In the genomic region with DNA sequence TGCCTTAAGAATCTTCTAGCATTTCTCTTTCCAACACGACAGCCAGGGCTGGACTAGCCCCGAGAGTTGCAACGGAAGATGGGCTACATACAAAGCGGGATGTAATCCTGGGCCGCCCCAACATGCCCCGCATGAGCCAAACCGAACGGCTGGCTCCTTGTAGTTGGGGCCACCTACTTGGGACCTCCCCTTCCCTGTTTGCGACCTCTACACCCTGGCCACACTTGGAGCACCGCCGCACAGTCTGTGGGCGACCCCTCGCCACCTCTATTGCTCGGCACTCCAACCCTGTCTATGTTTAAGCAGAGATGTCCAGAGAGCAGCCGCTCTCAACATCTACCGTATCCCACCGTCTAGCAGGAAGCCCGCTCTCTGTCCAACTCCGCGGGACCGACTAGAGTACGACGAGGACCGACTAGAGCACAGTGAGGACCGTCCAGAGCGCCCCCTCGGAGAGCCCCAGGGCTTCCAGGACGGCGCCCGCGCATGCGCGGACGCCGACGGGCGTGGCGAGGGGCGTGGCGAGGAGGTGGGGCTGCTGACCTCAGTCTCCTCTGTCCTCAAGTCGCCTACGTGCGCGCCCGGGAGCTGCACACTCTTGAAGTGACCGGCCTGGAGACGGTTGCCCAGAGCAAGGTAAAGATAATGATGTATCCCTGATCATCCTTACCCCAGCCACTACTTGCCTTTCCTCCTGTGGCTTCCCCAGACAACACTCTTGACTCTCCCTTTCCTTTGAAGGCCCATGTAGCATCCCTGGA, we compare ENCODE assay signal across 8 cellular contexts. TPM values are rescaled to one million over a fixed set of nuclear protein-coding genes. Genes with fewer than 3 reads are reported as not detected.
A peak's percentile ranks its signal among the peaks of the same experiment; 100 is the strongest.
DNase-seq lines count a peak whose midpoint lies in the region; ATAC-seq lines count a peak whose summit lies in the region.

No MANE protein-coding gene starts in this region.

- H3K36me3 Mint-ChIP-seq in activated CD4-positive, alpha-beta memory T cell treated with anti-CD3 and anti-CD28 coated beads for 36 hours = no peaks in the 10 kb centered on the region

- H3K4me1 Mint-ChIP-seq in activated CD4-positive, alpha-beta memory T cell treated with anti-CD3 and anti-CD28 coated beads for 36 hours (ENCODE audit: low read depth) = peaks cover 41% of the 10 kb centered on the region

- no peaks in the 10 kb centered on the region for H3K4me1 ChIP-seq in ectodermal cell (ENCODE audit: control insufficient read depth, insufficient read depth, low read length)

- ATAC-seq in GM18502 (IDR thresholded peaks at IDR 0.05; ENCODE audit: poor library complexity, unreplicated experiment) = peak; percentile 86
- peak; percentile 85 for ATAC-seq in HG02981 (IDR thresholded peaks at IDR 0.05; ENCODE audit: unreplicated experiment)

- POLR2A ChIA-PET in activated CD4-positive, alpha-beta memory T cell treated with anti-CD3 and anti-CD28 coated beads for 36 hours (lab: Charles Lee) = interaction anchor here (1.0 to 1.7 kb wide), 5 partner anchors 9 to 46 kb away, joined by 3 to 12 read pairs (median 5); a partner anchor contains a TSS

- no peaks in the 10 kb centered on the region for H3K9me3 Mint-ChIP-seq in activated CD4-positive, alpha-beta memory T cell treated with anti-CD3 and anti-CD28 coated beads for 36 hours

- H3K27me3 Mint-ChIP-seq in activated CD4-positive, alpha-beta memory T cell treated with anti-CD3 and anti-CD28 coated beads for 36 hours = no peaks in the 10 kb centered on the region

- H3K27me3 ChIP-seq in ectodermal cell (ENCODE audit: control insufficient read depth, insufficient read depth, low read length, poor library complexity, severe bottlenecking) = peaks cover 30% of the 10 kb centered on the region

- H3K27ac Mint-ChIP-seq in activated CD4-positive, alpha-beta memory T cell treated with anti-CD3 and anti-CD28 coated beads for 36 hours = peak overlapping the region; percentile 79

- H3K27ac ChIP-seq in ectodermal cell (ENCODE audit: insufficient read depth, low read depth, low read length, poor library complexity, severe bottlenecking) = no peak overlapping the region

- peak overlapping the region; percentile 91 for H3K4me3 Mint-ChIP-seq in activated CD4-positive, alpha-beta memory T cell treated with anti-CD3 and anti-CD28 coated beads for 36 hours

- H3K4me3 ChIP-seq in ectodermal cell (ENCODE audit: insufficient read depth, low read depth, low read length) = peak overlapping the region; percentile 12

- H3K36me3 ChIP-seq in ectodermal cell (ENCODE audit: control insufficient read depth, insufficient read depth, low read length) = no peaks in the 10 kb centered on the region

- DNase-seq in A172 (ENCODE audit: low spot score) = peak; percentile 42
- peak; percentile 82 for DNase-seq in NCI-H460 (ENCODE audit: extremely low read depth, low read depth)
- peak; percentile 92 for DNase-seq in activated CD4-positive, alpha-beta memory T cell treated with anti-CD3 and anti-CD28 coated beads for 36 hours
- peak; percentile 92 for DNase-seq in medulla oblongata (ENCODE audit: extremely low spot score)
- DNase-seq in stimulated activated CD8-positive, alpha-beta memory T cell treated with anti-CD3 and anti-CD28 coated beads, Interleukin-12 subunit alpha, Interleukin-12 subunit beta, amount 100 ng/mL, for 24 hours (ENCODE audit: extremely low read depth) = peak; percentile 31

- intact Hi-C loops in activated CD4-positive, alpha-beta memory T cell treated with anti-CD3 and anti-CD28 coated beads for 36 hours (cut with micrococcal nuclease) = loop anchor here (2.0 kb wide), 1 partner anchor 14 kb away; no protein-coding TSS in a partner anchor

- CTCF ChIA-PET in activated CD4-positive, alpha-beta memory T cell treated with anti-CD3 and anti-CD28 coated beads for 36 hours (lab: Charles Lee) = interaction anchor here (1.1 to 1.4 kb wide), 2 partner anchors 39 to 54 kb away, joined by 4 to 7 read pairs; no protein-coding TSS in a partner anchor

- 61% methylated on average over 47 of the region's 47 CpGs for WGBS in ectodermal cell, 2 experiments

- H3K9me3 ChIP-seq in ectodermal cell (ENCODE audit: control insufficient read depth, low read length) = no peaks in the 10 kb centered on the region

RNA-seq across cellular contexts. Expression of a gene that starts 32.3 kb away (rescaled TPM):
- 20.6 and 28.9 TPM in 2 replicates for total RNA-seq in A172 (2014; rRNA removed; shearing (Covaris generic))
- 50.1 and 58.2 TPM in 2 replicates for total RNA-seq in NCI-H460 (2014; rRNA removed; shearing (Covaris generic))
- polyA plus RNA-seq in NCI-H460 (2014; cell fraction: nucleus; rRNA removed) = 197 and 205 TPM in 2 replicates
- 100 to 1,000 TPM; 593 to 683 TPM for total RNA-seq in activated CD4-positive, alpha-beta memory T cell treated with anti-CD3 and anti-CD28 coated beads for 36 hours
- 40.3 TPM for polyA plus RNA-seq in ectodermal cell (2013, experiment 1 of 4)
- 49.6 TPM for polyA plus RNA-seq in ectodermal cell (2013, experiment 2 of 4)
- polyA plus RNA-seq in ectodermal cell (2013, experiment 3 of 4) = 17.1 TPM
- 14.7 TPM for polyA plus RNA-seq in ectodermal cell (2013, experiment 4 of 4)

RNA-seq across cellular contexts. Expression of a gene that starts 44.0 kb away (rescaled TPM):
- total RNA-seq in A172 (2014; rRNA removed; shearing (Covaris generic)) = 1,067 and 1,084 TPM in 2 replicates
- 1,855 and 2,221 TPM in 2 replicates for total RNA-seq in NCI-H460 (2014; rRNA removed; shearing (Covaris generic))
- polyA plus RNA-seq in NCI-H460 (2014; cell fraction: nucleus; rRNA removed) = 153 and 329 TPM in 2 replicates
- total RNA-seq in activated CD4-positive, alpha-beta memory T cell treated with anti-CD3 and anti-CD28 coated beads for 36 hours = 1,000 to 10,000 TPM; 8,046 to 8,888 TPM
- 2,593 TPM for polyA plus RNA-seq in ectodermal cell (2013, experiment 1 of 4)
- polyA plus RNA-seq in ectodermal cell (2013, experiment 2 of 4) = 2,616 TPM
- polyA plus RNA-seq in ectodermal cell (2013, experiment 3 of 4) = 1,460 TPM
- 1,510 TPM for polyA plus RNA-seq in ectodermal cell (2013, experiment 4 of 4)

Comparison
In these comparisons a context has a peak if more than half of its experiments do, and no peak if none do; other contexts are left out.
1. DNase-seq: peak in every context shown above with its lines; median percentile 92 in activated CD4-positive, alpha-beta memory T cell treated with anti-CD3 and anti-CD28 coated beads for 36 hours; 92 in medulla oblongata; 82 in NCI-H460; 42 in A172; 31 in stimulated activated CD8-positive, alpha-beta memory T cell treated with anti-CD3 and anti-CD28 coated beads, Interleukin-12 subunit alpha, Interleukin-12 subunit beta, amount 100 ng/mL, for 24 hours.
2. RNA of a gene that starts 32.3 kb away (total RNA-seq): 593 to 683 TPM in activated CD4-positive, alpha-beta memory T cell treated with anti-CD3 and anti-CD28 coated beads for 36 hours; 50.1 to 58.2 TPM in NCI-H460 and 20.6 to 28.9 TPM in A172; every median in the first group is over 10 times any median in the second.